17 cellular contexts compared by ENCODE assay signal in the genomic region with DNA sequence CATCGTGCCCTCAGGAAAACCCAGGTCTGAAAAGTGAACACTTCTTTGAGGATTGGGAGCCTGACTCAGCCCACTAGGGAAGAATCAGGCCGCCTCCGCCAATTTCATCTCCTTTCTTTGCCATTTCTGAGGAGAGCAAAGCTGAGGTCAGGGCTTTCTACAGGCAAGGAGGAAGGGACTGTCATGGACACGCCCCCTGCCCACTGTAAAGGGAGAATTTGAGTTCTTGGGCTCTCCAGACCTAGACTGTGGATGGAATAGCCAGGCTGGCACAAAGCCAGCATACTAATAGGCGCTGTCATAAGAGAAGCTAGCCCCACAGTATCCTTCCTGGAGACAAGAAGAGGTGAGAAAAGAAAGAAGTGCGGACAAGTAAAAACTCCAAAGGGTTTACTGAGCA. TPM values are rescaled to one million over a fixed set of nuclear protein-coding genes. Genes with fewer than 3 reads are reported as not detected.
DNase-seq lines count a peak whose midpoint lies in the region; ATAC-seq and TF ChIP-seq lines count a peak whose summit lies in the region.
"Had no signal": no experiment of that assay in that cellular context is flagged by ENCODE, and none has a peak within 500 bp of the region (broad histone marks: within the 10 kb centered on the region; RNA-seq: fewer than 3 reads in every experiment).

No MANE protein-coding gene starts in this region.

- H3K9me3 ChIP-seq in BE2C (no peaks in the 10 kb centered on the region), WERI-Rb-1 (ENCODE audit: severe bottlenecking) (peaks cover 2% of the 10 kb centered on the region)
- H3K9me3 ChIP-seq: colonic mucosa had no signal

- peaks cover 43% of the 10 kb centered on the region for H3K27me3 ChIP-seq in BE2C
- peaks cover 79% of the 10 kb centered on the region for H3K27me3 ChIP-seq in WERI-Rb-1 (ENCODE audit: insufficient read depth, low read depth, severe bottlenecking)

- H3K4me1 ChIP-seq in BE2C = no peaks in the 10 kb centered on the region

- H3K4me3 ChIP-seq in BE2C (ENCODE audit: low read depth, low read length) = no peak overlapping the region
- no peak overlapping the region for H3K4me3 ChIP-seq in fibroblast of mammary gland (ENCODE audit: control insufficient read depth, low read depth, low read length)
- no peak overlapping the region for H3K4me3 ChIP-seq in WERI-Rb-1 (ENCODE audit: low read depth, low read length)
- H3K4me3 ChIP-seq: colonic mucosa had no signal

- peak; percentile 26 for DNase-seq in NCI-H1105 (lab: John Stamatoyannopoulos, UW)
- DNase-seq in NCI-H1105 treated with DMSO at 0.1 percent for 48 hours (lab: John Stamatoyannopoulos, UW) = no peak
- peak; percentile 11 for DNase-seq in BE2C
- peak; percentile 59 for DNase-seq in NCI-H345 treated with DMSO at 0.1 percent for 48 hours (lab: John Stamatoyannopoulos, UW; ENCODE audit: unreplicated experiment)
- peak; percentile 25 for DNase-seq in fibroblast of mammary gland (ENCODE audit: low read depth)
- no peak for DNase-seq in WERI-Rb-1
- no peak for DNase-seq in iPS-NIHi7 (ENCODE audit: extremely low spot score)
- DNase-seq: activated CD4-positive, alpha-beta T cell treated with anti-CD3 and anti-CD28 coated beads for 1 hour; activated T-cell treated with anti-CD3 and anti-CD28 coated beads for 4 hours; CD4-positive, alpha-beta memory T cell; GDM1; KBM-7; NCI-H146; T-helper 17 cell had no signal

- no peak for ATAC-seq in GM18511 (IDR thresholded peaks at IDR 0.05; ENCODE audit: unreplicated experiment)
- ATAC-seq: Right ventricle myocardium inferior, T-helper 17 cell had no signal

- H3K36me3 ChIP-seq in BE2C = no peaks in the 10 kb centered on the region
- no peaks in the 10 kb centered on the region for H3K36me3 ChIP-seq in WERI-Rb-1
- H3K36me3 ChIP-seq: colonic mucosa had no signal

- no peak overlapping the region for H3K27ac ChIP-seq in WERI-Rb-1
- H3K27ac ChIP-seq: colonic mucosa had no signal

- TF ChIP-seq CTCF in BE2C (IDR thresholded peaks at IDR 0.05; ENCODE audit: low read depth, low read length) (no peak), fibroblast of mammary gland (conservative IDR thresholded peaks at IDR 0.05; ENCODE audit: control insufficient read depth, insufficient read depth, low read depth, low read length) (no peak), WERI-Rb-1 (IDR thresholded peaks at IDR 0.05; ENCODE audit: low read depth, low read length) (no peak)

RNA-seq across cellular contexts. Expression of a gene that starts 3.4 kb away (rescaled TPM):
- not detected for polyA plus RNA-seq in BE2C (2012; ENCODE audit: insufficient read depth, insufficient read length, low read depth)

RNA-seq across cellular contexts. Expression of a gene that starts 15.0 kb away (rescaled TPM):
- 57.7 TPM for polyA plus RNA-seq in BE2C (2012; ENCODE audit: insufficient read depth, insufficient read length, low read depth)

Comparison
In these comparisons a context has a peak if more than half of its experiments do, and no peak if none do; other contexts are left out.
1. DNase-seq: peak in NCI-H1105 (single experiment), BE2C (single experiment), NCI-H345 treated with DMSO at 0.1 percent for 48 hours (single experiment) and fibroblast of mammary gland (single experiment); none in NCI-H1105 treated with DMSO at 0.1 percent for 48 hours (single experiment), WERI-Rb-1 (single experiment) and iPS-NIHi7 (single experiment).